15 cellular contexts compared by ENCODE assay signal in genomic region chr6:115358616-115359015, GRCh38.
DNase-seq lines count a peak whose midpoint lies in the region; TF ChIP-seq lines count a peak whose summit lies in the region.
"Had no signal": no experiment of that assay in that cellular context is flagged by ENCODE, and none has a peak within 500 bp of the region (broad histone marks: within the 10 kb centered on the region; RNA-seq: fewer than 3 reads in every experiment).

No MANE protein-coding gene starts in this region.

- H3K4me1 Mint-ChIP-seq in MCF 10A (ENCODE audit: insufficient read depth, unreplicated experiment) = no peaks in the 10 kb centered on the region
- H3K4me1 Mint-ChIP-seq: CD14-positive monocyte had no signal

- no peaks in the 10 kb centered on the region for H3K9me3 Mint-ChIP-seq in MCF 10A (ENCODE audit: unreplicated experiment)

- POLR2A ChIA-PET in MCF 10A (lab: Yijun Ruan, JAX) = no interaction called here

- TF ChIP-seq CTCF in MCF 10A (IDR thresholded peaks at IDR 0.05; ENCODE audit: unreplicated experiment) = no peak
- TF ChIP-seq CTCF in breast epithelium (IDR thresholded peaks at IDR 0.05) = no peak
- no peak for TF ChIP-seq CTCF in spleen (IDR thresholded peaks at IDR 0.05 in 8 of 11, conservative IDR thresholded peaks at IDR 0.05 in 3 of 11)
- TF ChIP-seq CTCF in dorsolateral prefrontal cortex (IDR thresholded peaks at IDR 0.05 in 54 of 56, conservative IDR thresholded peaks at IDR 0.05 in 2 of 56; ENCODE audit: low read depth in 1 of 56, partially characterized antibody in 56 of 56) = no peak

- no peak overlapping the region for H3K27ac Mint-ChIP-seq in MCF 10A (ENCODE audit: low read depth, unreplicated experiment)
- H3K27ac Mint-ChIP-seq: CD14-positive monocyte had no signal

- peaks cover 14% of the 10 kb centered on the region for H3K27me3 Mint-ChIP-seq in MCF 10A (ENCODE audit: insufficient read depth, unreplicated experiment)

- DNase-seq in MCF 10A (ENCODE audit: unreplicated experiment) (peak; percentile 12), breast epithelium (ENCODE audit: low spot score in 2 of 2) (no peak), NCI-H2029 (lab: John Stamatoyannopoulos, UW) (peak; percentile 96), astrocyte of the hippocampus (ENCODE audit: low read depth, low spot score) (peak; percentile 0), stromal cell of bone marrow (ENCODE audit: low read depth) (peak; percentile 1), spleen (no peak), SKM-1 treated with dmso at 0.1 percent for 144 hours (lab: John Stamatoyannopoulos, UW; ENCODE audit: unreplicated experiment) (no peak), dorsolateral prefrontal cortex (no peak)
- DNase-seq: NCI-H1694; NCI-H510A treated with DMSO at 0.1 percent for 48 hours; NK-92 treated with Interleukin-12 subunit alpha and Interleukin-12 subunit beta, amount 100 ng/mL, for 24 hours; PC-3; SW 1271 had no signal

- H3K27ac ChIP-seq in breast epithelium (no peak overlapping the region), spleen (no peak overlapping the region), dorsolateral prefrontal cortex (no peak overlapping the region)
- H3K27ac ChIP-seq: SJSA1 had no signal

- H3K4me3 Mint-ChIP-seq in MCF 10A (ENCODE audit: unreplicated experiment) = no peak overlapping the region
- H3K4me3 Mint-ChIP-seq: CD14-positive monocyte had no signal

- intact Hi-C loops in MCF 10A (cut with micrococcal nuclease) (no loop called here), breast epithelium (cut with DNase I; ENCODE audit: low total_unique reads) (no loop called here), spleen (cut with DNase I; ENCODE audit: low total_unique reads) (no loop called here), dorsolateral prefrontal cortex (cut with DNase I) (no loop called here)

- no peaks in the 10 kb centered on the region for H3K36me3 Mint-ChIP-seq in MCF 10A (ENCODE audit: insufficient read depth, unreplicated experiment)
- H3K36me3 Mint-ChIP-seq: CD14-positive monocyte had no signal

- H3K9me3 ChIP-seq in breast epithelium = no peaks in the 10 kb centered on the region
- H3K9me3 ChIP-seq in spleen = peaks cover 0 to 8% (median 0%) of the 10 kb centered on the region in 8 donors
- H3K9me3 ChIP-seq: SJSA1 had no signal

- H3K27me3 ChIP-seq in breast epithelium = no peaks in the 10 kb centered on the region
- no peaks in the 10 kb centered on the region for H3K27me3 ChIP-seq in spleen (replicated peaks in 1 of 7)
- no peaks in the 10 kb centered on the region for H3K27me3 ChIP-seq in dorsolateral prefrontal cortex
- H3K27me3 ChIP-seq: SJSA1 had no signal

- CTCF ChIA-PET in MCF 10A (lab: Yijun Ruan, JAX) = interaction anchor here (0.6 to 0.9 kb wide), 2 partner anchors 39 to 1093 kb away, joined by 3 read pairs; no protein-coding TSS in a partner anchor

- no peaks in the 10 kb centered on the region for H3K4me1 ChIP-seq in breast epithelium
- no peaks in the 10 kb centered on the region for H3K4me1 ChIP-seq in spleen
- H3K4me1 ChIP-seq: SJSA1 had no signal

- BruUV-seq in MCF 10A (replicated peaks; lab: Mats Ljungman, UMichigan) = no TSS peak

- H3K4me3 ChIP-seq in breast epithelium (no peak overlapping the region), spleen (no peak overlapping the region), dorsolateral prefrontal cortex (no peak overlapping the region)
- H3K4me3 ChIP-seq: SJSA1 had no signal

- TF ChIP-seq POLR2A in breast epithelium (IDR thresholded peaks at IDR 0.05) (no peak), spleen (IDR thresholded peaks at IDR 0.05) (no peak)

- no peaks in the 10 kb centered on the region for H3K36me3 ChIP-seq in breast epithelium
- no peaks in the 10 kb centered on the region for H3K36me3 ChIP-seq in spleen
- H3K36me3 ChIP-seq: SJSA1 had no signal

Comparison
In these comparisons a context has a peak if more than half of its experiments do, and no peak if none do; other contexts are left out.
1. DNase-seq: peak in MCF 10A (single experiment), NCI-H2029 (single experiment), astrocyte of the hippocampus (single experiment) and stromal cell of bone marrow (single experiment); none in breast epithelium (0 of 2), spleen (single experiment), SKM-1 treated with dmso at 0.1 percent for 144 hours (single experiment) and dorsolateral prefrontal cortex (0 of 10).